1 cellular context compared by ENCODE assay signal in the genomic region with DNA sequence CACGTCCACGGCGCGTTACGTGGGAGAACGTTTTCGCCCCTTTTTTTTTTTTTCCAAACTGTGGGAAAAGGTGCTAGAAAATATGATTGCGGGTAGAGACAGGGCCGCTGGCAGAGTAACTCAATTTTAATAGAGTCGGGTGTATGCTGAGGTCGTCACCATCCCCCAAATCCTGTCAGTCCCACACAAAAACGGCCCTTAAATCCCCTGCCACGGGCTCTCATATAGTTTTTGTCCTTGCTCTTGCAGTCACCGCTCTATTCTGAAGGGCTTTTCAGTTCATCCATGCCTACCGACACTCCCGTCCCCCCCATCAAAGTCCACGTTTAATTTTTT.
TF ChIP-seq lines count a peak whose summit lies in the region.

No MANE protein-coding gene starts in this region.

TF ChIP-seq in IMR-90, 13 proteins besides CTCF, POLR2A, EP300 and RAD21:
- TF ChIP-seq MAZ (IDR thresholded peaks at IDR 0.05; ENCODE audit: borderline replicate concordance, low read depth, low read length) (no peak), CEBPB (IDR thresholded peaks at IDR 0.05; ENCODE audit: low read depth, low read length) (no peak), RCOR1 (IDR thresholded peaks at IDR 0.05; ENCODE audit: insufficient replicate concordance, low read length) (no peak), USF2 (IDR thresholded peaks at IDR 0.05; ENCODE audit: low read depth, low read length) (no peak), RFX5 (IDR thresholded peaks at IDR 0.05; ENCODE audit: low read depth, low read length) (no peak), BHLHE40 (IDR thresholded peaks at IDR 0.05; ENCODE audit: low read depth, low read length) (no peak), SMC3 (IDR thresholded peaks at IDR 0.05; ENCODE audit: low read depth, low read length) (no peak), NFE2L2 (IDR thresholded peaks at IDR 0.05; ENCODE audit: low read depth, low read length) (no peak), FOS (IDR thresholded peaks at IDR 0.05; ENCODE audit: low read depth, low read length) (no peak), MAFK (IDR thresholded peaks at IDR 0.05; ENCODE audit: low read depth, low read length) (no peak), CHD1 (IDR thresholded peaks at IDR 0.05; ENCODE audit: low read depth, low read length) (no peak), MXI1 (IDR thresholded peaks at IDR 0.05; ENCODE audit: borderline replicate concordance, low read depth, low read length) (no peak)
- TF ChIP-seq, protein P1, sequence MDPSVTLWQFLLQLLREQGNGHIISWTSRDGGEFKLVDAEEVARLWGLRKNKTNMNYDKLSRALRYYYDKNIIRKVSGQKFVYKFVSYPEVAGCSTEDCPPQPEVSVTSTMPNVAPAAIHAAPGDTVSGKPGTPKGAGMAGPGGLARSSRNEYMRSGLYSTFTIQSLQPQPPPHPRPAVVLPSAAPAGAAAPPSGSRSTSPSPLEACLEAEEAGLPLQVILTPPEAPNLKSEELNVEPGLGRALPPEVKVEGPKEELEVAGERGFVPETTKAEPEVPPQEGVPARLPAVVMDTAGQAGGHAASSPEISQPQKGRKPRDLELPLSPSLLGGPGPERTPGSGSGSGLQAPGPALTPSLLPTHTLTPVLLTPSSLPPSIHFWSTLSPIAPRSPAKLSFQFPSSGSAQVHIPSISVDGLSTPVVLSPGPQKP (IDR thresholded peaks at IDR 0.05; ENCODE audit: borderline replicate concordance, low read depth, low read length): no peak
